8 cellular contexts compared by ENCODE assay signal in genomic region chr11:67276821-67277230, GRCh38. TPM values are rescaled to one million over a fixed set of nuclear protein-coding genes. Genes with fewer than 3 reads are reported as not detected.
DNase-seq lines count a peak whose midpoint lies in the region; ATAC-seq, FAIRE-seq and TF ChIP-seq lines count a peak whose summit lies in the region.

No MANE protein-coding gene starts in this region.

- peak; percentile 18 for ATAC-seq in GM21390 (IDR thresholded peaks at IDR 0.05; ENCODE audit: unreplicated experiment)

- FAIRE-seq in astrocyte (lab: Jason Lieb, UNC), result no peak

- no peaks in the 10 kb centered on the region for H3K27me3 Mint-ChIP-seq in astrocyte (ENCODE audit: low read depth, unreplicated experiment)

- H3K9me3 Mint-ChIP-seq in astrocyte (ENCODE audit: unreplicated experiment), result no peaks in the 10 kb centered on the region

- TF ChIP-seq CTCF in astrocyte (IDR thresholded peaks at IDR 0.05; ENCODE audit: insufficient read depth, low read depth, low read length) (peak; percentile 9), tibial artery (IDR thresholded peaks at IDR 0.05) (no peak)

- H3K27me3 ChIP-seq in BLaER1 treated with 17β-estradiol and CSF1 and Interleukin-3, amounts not matched to agents 10 nM and 100 nM, result no peaks in the 10 kb centered on the region
- H3K27me3 ChIP-seq in NT2/D1 (ENCODE audit: insufficient read depth, insufficient read length) (no peaks in the 10 kb centered on the region), astrocyte (ENCODE audit: insufficient read depth, low read length) (no peaks in the 10 kb centered on the region), tibial artery (no peaks in the 10 kb centered on the region)

- H3K36me3 Mint-ChIP-seq in astrocyte (ENCODE audit: low read depth, unreplicated experiment), result no peaks in the 10 kb centered on the region

- peak overlapping the region in 6 of 10 experiments; percentile 14 to 99 (median 42); a peak in 7 of 20 replicates for H3K4me3 ChIP-seq in BLaER1 treated with 17β-estradiol and CSF1 and Interleukin-3, amounts not matched to agents 10 nM and 100 nM
- H3K4me3 ChIP-seq in NT2/D1 (ENCODE audit: insufficient read length, low read depth), result no peak overlapping the region
- no peak overlapping the region for H3K4me3 ChIP-seq in astrocyte (ENCODE audit: insufficient read depth, low read depth, low read length)
- H3K4me3 ChIP-seq in tibial artery, result peak overlapping the region; percentile 36 to 40

- H3K27ac Mint-ChIP-seq in astrocyte (ENCODE audit: unreplicated experiment), result no peak overlapping the region

- peaks cover under 1% of the 10 kb centered on the region for H3K4me1 Mint-ChIP-seq in astrocyte (ENCODE audit: low read depth, unreplicated experiment)

- intact Hi-C loops in tibial artery (cut with DNase I; ENCODE audit: low total_unique reads), result no loop called here

- peaks cover 64 to 90% (median 88%) of the 10 kb centered on the region in 11 experiments for H3K36me3 ChIP-seq in BLaER1 treated with 17β-estradiol and CSF1 and Interleukin-3, amounts not matched to agents 10 nM and 100 nM
- H3K36me3 ChIP-seq in NT2/D1 (ENCODE audit: insufficient read depth, insufficient read length, low read length), result peaks cover 84% of the 10 kb centered on the region
- no peaks in the 10 kb centered on the region for H3K36me3 ChIP-seq in astrocyte (ENCODE audit: insufficient read depth, low read length)
- peaks cover 27 to 36% (median 32%) of the 10 kb centered on the region in 3 donors for H3K36me3 ChIP-seq in tibial artery

- H3K9me3 ChIP-seq in BLaER1 treated with 17β-estradiol and CSF1 and Interleukin-3, amounts not matched to agents 10 nM and 100 nM (replicated peaks in 1 of 11), result no peaks in the 10 kb centered on the region
- H3K9me3 ChIP-seq in NT2/D1 (ENCODE audit: insufficient read depth, low read length), result no peaks in the 10 kb centered on the region
- H3K9me3 ChIP-seq in astrocyte (ENCODE audit: insufficient read depth, low read depth, low read length), result no peaks in the 10 kb centered on the region
- no peaks in the 10 kb centered on the region for H3K9me3 ChIP-seq in tibial artery

- peak overlapping the region; percentile 99 to 100 (median 100) for H3K4me2 ChIP-seq in BLaER1 treated with 17β-estradiol and CSF1 and Interleukin-3, amounts not matched to agents 10 nM and 100 nM
- peak overlapping the region; percentile 62 for H3K4me2 ChIP-seq in astrocyte (ENCODE audit: low read length)

- H3K9ac ChIP-seq in BLaER1 treated with 17β-estradiol and CSF1 and Interleukin-3, amounts not matched to agents 10 nM and 100 nM, result peak overlapping the region; percentile 93 to 100 (median 99)
- H3K9ac ChIP-seq in NT2/D1 (ENCODE audit: insufficient read length, low read depth) (peak overlapping the region; percentile 6), astrocyte (ENCODE audit: low read length) (peak overlapping the region; percentile 18)

- H3K4me1 ChIP-seq in BLaER1 treated with 17β-estradiol and CSF1 and Interleukin-3, amounts not matched to agents 10 nM and 100 nM, result peaks cover 97 to 99% (median 98%) of the 10 kb centered on the region in 10 experiments
- H3K4me1 ChIP-seq in NT2/D1 (ENCODE audit: insufficient read depth, insufficient read length), result peaks cover 28% of the 10 kb centered on the region
- peaks cover 9% of the 10 kb centered on the region for H3K4me1 ChIP-seq in astrocyte (ENCODE audit: insufficient read depth, low read length)
- peaks cover 5 to 75% (median 68%) of the 10 kb centered on the region in 4 donors for H3K4me1 ChIP-seq in tibial artery

- no peak for DNase-seq in NT2/D1 (ENCODE audit: low read depth, low spot score)
- no peak for DNase-seq in astrocyte (ENCODE audit: low read depth)
- peak; percentile 74 for DNase-seq in left kidney (ENCODE audit: low read depth, low spot score)
- peak; percentile 53 to 70 for DNase-seq in tibial artery
- DNase-seq in NCI-H2227 (lab: John Stamatoyannopoulos, UW; ENCODE audit: unreplicated experiment), result no peak
- no peak for DNase-seq in glomerular visceral epithelial cell (ENCODE audit: extremely low spot score)

- H4K20me1 ChIP-seq in BLaER1 treated with 17β-estradiol and CSF1 and Interleukin-3, amounts not matched to agents 10 nM and 100 nM, result peaks cover 0 to 39% (median 19%) of the 10 kb centered on the region in 11 experiments; a peak in 11 of 22 replicates
- H4K20me1 ChIP-seq in astrocyte (ENCODE audit: insufficient read depth, low read length), result peaks cover 15% of the 10 kb centered on the region

- peak overlapping the region; percentile 93 to 100 (median 99) for H3K27ac ChIP-seq in BLaER1 treated with 17β-estradiol and CSF1 and Interleukin-3, amounts not matched to agents 10 nM and 100 nM
- H3K27ac ChIP-seq in astrocyte (ENCODE audit: low read depth, low read length) (no peak overlapping the region), tibial artery (peak overlapping the region; percentile 79 to 93)

- peaks cover 58% of the 10 kb centered on the region for H3K79me2 ChIP-seq in astrocyte (ENCODE audit: insufficient read depth, low read length)

- H3K4me3 Mint-ChIP-seq in astrocyte (ENCODE audit: unreplicated experiment), result no peak overlapping the region

- H2AFZ ChIP-seq in astrocyte (ENCODE audit: low read depth, low read length), result no peak overlapping the region

RNA-seq across cellular contexts. Expression of gene GRK2, which starts 10.6 kb away (rescaled TPM):
- total RNA-seq in astrocyte, result 27.2 and 34.0 TPM in 2 replicates

RNA-seq across cellular contexts. Expression of gene ANKRD13D, which starts 12.3 kb away (rescaled TPM):
- total RNA-seq in astrocyte, result 39.4 and 40.8 TPM in 2 replicates

RNA-seq across cellular contexts. Expression of gene SSH3, which starts 26.5 kb away (rescaled TPM):
- total RNA-seq in astrocyte, result 19.1 and 20.1 TPM in 2 replicates

Comparison
In these comparisons a context has a peak if more than half of its experiments do, and no peak if none do; other contexts are left out.
1. H3K4me3 ChIP-seq: peak in BLaER1 treated with 17β-estradiol and CSF1 and Interleukin-3, amounts not matched to agents 10 nM and 100 nM (6 of 10) and tibial artery (2 of 2); none in NT2/D1 (single experiment) and astrocyte (single experiment).
2. H3K9ac ChIP-seq: peak in every context shown above with its lines; median percentile 99 in BLaER1 treated with 17β-estradiol and CSF1 and Interleukin-3, amounts not matched to agents 10 nM and 100 nM; 18 in astrocyte; 6 in NT2/D1.
3. DNase-seq: peak in left kidney (single experiment) and tibial artery (2 of 2); none in NT2/D1 (single experiment), astrocyte (single experiment), NCI-H2227 (single experiment) and glomerular visceral epithelial cell (single experiment).